ENCODE assay signal across 17 cellular contexts in genomic region chr4:113579360-113579759, GRCh38.
DNase-seq lines count a peak whose midpoint lies in the region; ATAC-seq and TF ChIP-seq lines count a peak whose summit lies in the region.
"Had no signal": no experiment of that assay in that cellular context is flagged by ENCODE, and none has a peak within 500 bp of the region (broad histone marks: within the 10 kb centered on the region; RNA-seq: fewer than 3 reads in every experiment).

No MANE protein-coding gene starts in this region.

- no peaks in the 10 kb centered on the region for H3K9me3 Mint-ChIP-seq in activated naive CD4-positive, alpha-beta T cell treated with anti-CD3 and anti-CD28 coated beads, Interleukin-2, amount 50 U/mL, for 24 hours
- no peaks in the 10 kb centered on the region for H3K9me3 Mint-ChIP-seq in naive thymus-derived CD8-positive, alpha-beta T cell
- H3K9me3 Mint-ChIP-seq in naive thymus-derived CD4-positive, alpha-beta T cell, result no peaks in the 10 kb centered on the region

- H3K4me3 Mint-ChIP-seq in activated naive CD4-positive, alpha-beta T cell treated with anti-CD3 and anti-CD28 coated beads, Interleukin-2, amount 50 U/mL, for 24 hours, result peak overlapping the region; percentile 36
- no peak overlapping the region for H3K4me3 Mint-ChIP-seq in naive thymus-derived CD8-positive, alpha-beta T cell
- peak overlapping the region in 2 of 10 donors; percentile 2 to 34 for H3K4me3 Mint-ChIP-seq in naive thymus-derived CD4-positive, alpha-beta T cell

- DNase-seq in activated naive CD4-positive, alpha-beta T cell treated with anti-CD3 and anti-CD28 coated beads, Interleukin-2, amount 50 U/mL, for 16 hours, result no peak
- no peak for DNase-seq in naive thymus-derived CD8-positive, alpha-beta T cell
- DNase-seq in AG08396 (ENCODE audit: low spot score), result no peak
- DNase-seq in esophagus squamous epithelium (lab: John Stamatoyannopoulos, UW), result no peak
- DNase-seq in naive thymus-derived CD4-positive, alpha-beta T cell, result no peak
- DNase-seq: HCEC 1CT; MV-4-11; NCI-H1417; NCI-H1930; NCI-H2171 treated with DMSO at 0.1 percent for 48 hours; NCI-H446 treated with DMSO at 0.1 percent for 48 hours; NK-92 treated with Interleukin-12 subunit alpha and Interleukin-12 subunit beta, amount 100 ng/mL, for 24 hours; OCI-M1 had no signal

- TF ChIP-seq CTCF in OCI-LY1 (IDR thresholded peaks at IDR 0.05; ENCODE audit: low read length), result no peak
- no peak for TF ChIP-seq CTCF in esophagus squamous epithelium (IDR thresholded peaks at IDR 0.05)

- H3F3A ChIP-seq in OCI-LY1 (ENCODE audit: insufficient read depth, low read length), result no peaks in the 10 kb centered on the region; the same call in 1 of the 2 replicates

- H3K36me3 Mint-ChIP-seq in activated naive CD4-positive, alpha-beta T cell treated with anti-CD3 and anti-CD28 coated beads, Interleukin-2, amount 50 U/mL, for 24 hours, result peaks cover 15% of the 10 kb centered on the region
- peaks cover 0 to 8% (median 7%) of the 10 kb centered on the region in 3 donors for H3K36me3 Mint-ChIP-seq in naive thymus-derived CD8-positive, alpha-beta T cell
- peaks cover 0 to 16% (median 10%) of the 10 kb centered on the region in 5 donors for H3K36me3 Mint-ChIP-seq in naive thymus-derived CD4-positive, alpha-beta T cell

- no peak for TF ChIP-seq POLR2A in esophagus squamous epithelium (IDR thresholded peaks at IDR 0.05)

- peaks cover 18% of the 10 kb centered on the region for H3K79me2 ChIP-seq in OCI-LY1 (ENCODE audit: insufficient read depth, low read length)

- POLR2A ChIA-PET in naive thymus-derived CD8-positive, alpha-beta T cell (lab: Charles Lee), result no interaction called here
- POLR2A ChIA-PET in naive thymus-derived CD4-positive, alpha-beta T cell (lab: Charles Lee), result no interaction called here

- intact Hi-C loops in esophagus squamous epithelium (cut with DNase I), result no loop called here
- intact Hi-C loops in naive thymus-derived CD4-positive, alpha-beta T cell (cut with micrococcal nuclease), result no loop called here

- no peak for ATAC-seq in naive thymus-derived CD8-positive, alpha-beta T cell
- ATAC-seq in naive thymus-derived CD4-positive, alpha-beta T cell, result no peak

- H3K27ac ChIP-seq in BLaER1 treated with 17β-estradiol and CSF1 and Interleukin-3, amounts not matched to agents 10 nM and 100 nM, result 0 out of 22 replicates have a peak overlapping the region, but pooled peaks of 2 of the 11 experiments have one; percentile 10 to 12
- peak overlapping the region; percentile 97 for H3K27ac ChIP-seq in OCI-LY1 (ENCODE audit: low read depth, low read length, poor library complexity, severe bottlenecking)
- H3K27ac ChIP-seq in esophagus squamous epithelium, result no peak overlapping the region
- H3K27ac ChIP-seq in naive thymus-derived CD4-positive, alpha-beta T cell (ENCODE audit: low read depth, low read length), result no peak overlapping the region
- H3K27ac ChIP-seq: C4-2B had no signal

- no peak overlapping the region for H3K9ac ChIP-seq in BLaER1 treated with 17β-estradiol and CSF1 and Interleukin-3, amounts not matched to agents 10 nM and 100 nM
- H3K9ac ChIP-seq in OCI-LY1 (ENCODE audit: low read length), result 0 out of 2 replicates have a peak overlapping the region, but pooled peaks have one; percentile 16

- CTCF ChIA-PET in naive thymus-derived CD4-positive, alpha-beta T cell (lab: Charles Lee), result interaction anchor here (1.4 kb wide), 1 partner anchor 9 kb away, joined by 6 read pairs; no protein-coding TSS in a partner anchor

- 87 to 94% methylated on average over 1 of the region's 1 CpG for whole genome bisulfite sequencing in esophagus squamous epithelium, 2 donors

- H3K27me3 Mint-ChIP-seq in activated naive CD4-positive, alpha-beta T cell treated with anti-CD3 and anti-CD28 coated beads, Interleukin-2, amount 50 U/mL, for 24 hours, result no peaks in the 10 kb centered on the region
- H3K27me3 Mint-ChIP-seq in naive thymus-derived CD8-positive, alpha-beta T cell, result no peaks in the 10 kb centered on the region
- H3K27me3 Mint-ChIP-seq in naive thymus-derived CD4-positive, alpha-beta T cell, result no peaks in the 10 kb centered on the region

- H3K4me2 ChIP-seq in BLaER1 treated with 17β-estradiol and CSF1 and Interleukin-3, amounts not matched to agents 10 nM and 100 nM, result peak overlapping the region in 9 of 11 experiments; percentile 19 to 60 (median 50); a peak in 18 of 22 replicates
- H3K4me2 ChIP-seq in OCI-LY1 (ENCODE audit: low read length), result no peak overlapping the region

- peaks cover 73% of the 10 kb centered on the region for H3K4me1 Mint-ChIP-seq in activated naive CD4-positive, alpha-beta T cell treated with anti-CD3 and anti-CD28 coated beads, Interleukin-2, amount 50 U/mL, for 24 hours
- peaks cover 19 to 69% (median 52%) of the 10 kb centered on the region in 4 donors for H3K4me1 Mint-ChIP-seq in naive thymus-derived CD8-positive, alpha-beta T cell
- H3K4me1 Mint-ChIP-seq in naive thymus-derived CD4-positive, alpha-beta T cell, result peaks cover 33 to 77% (median 59%) of the 10 kb centered on the region in 7 donors

- H3K36me3 ChIP-seq in BLaER1 treated with 17β-estradiol and CSF1 and Interleukin-3, amounts not matched to agents 10 nM and 100 nM, result peaks cover 0 to 51% (median 13%) of the 10 kb centered on the region in 11 experiments; a peak in 14 of 22 replicates
- H3K36me3 ChIP-seq in OCI-LY1 (ENCODE audit: insufficient read depth, low read length) (peaks cover 17% of the 10 kb centered on the region; the same call in 1 of the 2 replicates), esophagus squamous epithelium (no peaks in the 10 kb centered on the region)
- no peaks in the 10 kb centered on the region for H3K36me3 ChIP-seq in naive thymus-derived CD4-positive, alpha-beta T cell (ENCODE audit: control insufficient read depth in 2 of 3, insufficient read depth in 3 of 3, low read length in 3 of 3)

- H3K4me3 ChIP-seq in BLaER1 treated with 17β-estradiol and CSF1 and Interleukin-3, amounts not matched to agents 10 nM and 100 nM, result no peak overlapping the region
- no peak overlapping the region for H3K4me3 ChIP-seq in OCI-LY1 (ENCODE audit: low read depth, low read length, poor library complexity, severe bottlenecking)
- H3K4me3 ChIP-seq in esophagus squamous epithelium, result no peak overlapping the region
- H3K4me3 ChIP-seq in naive thymus-derived CD4-positive, alpha-beta T cell (ENCODE audit: low read length), result no peak overlapping the region

- no peak overlapping the region for H2AFZ ChIP-seq in OCI-LY1 (ENCODE audit: low read length)

- peaks cover 14 to 69% (median 43%) of the 10 kb centered on the region in 10 experiments for H3K4me1 ChIP-seq in BLaER1 treated with 17β-estradiol and CSF1 and Interleukin-3, amounts not matched to agents 10 nM and 100 nM
- peaks cover 70% of the 10 kb centered on the region for H3K4me1 ChIP-seq in OCI-LY1 (ENCODE audit: insufficient read depth, low read length, severe bottlenecking)
- H3K4me1 ChIP-seq in esophagus squamous epithelium, result peaks cover 0 to 17% (median 7%) of the 10 kb centered on the region in 3 donors
- peaks cover 0 to 28% of the 10 kb centered on the region in 2 donors for H3K4me1 ChIP-seq in naive thymus-derived CD4-positive, alpha-beta T cell (ENCODE audit: control insufficient read depth in 2 of 2, insufficient read depth in 2 of 2, low read length in 2 of 2)

- H3K9me3 ChIP-seq in BLaER1 treated with 17β-estradiol and CSF1 and Interleukin-3, amounts not matched to agents 10 nM and 100 nM (replicated peaks in 1 of 11), result peaks cover 0 to 9% (median 0%) of the 10 kb centered on the region in 11 experiments; a peak in 4 of 22 replicates
- H3K9me3 ChIP-seq in OCI-LY1 (ENCODE audit: low read length) (no peaks in the 10 kb centered on the region), esophagus squamous epithelium (no peaks in the 10 kb centered on the region)
- H3K9me3 ChIP-seq in naive thymus-derived CD4-positive, alpha-beta T cell (ENCODE audit: control insufficient read depth in 2 of 3, low read length in 3 of 3), result no peaks in the 10 kb centered on the region

- peaks cover 0 to 82% (median 0%) of the 10 kb centered on the region in 11 experiments; a peak in 5 of 22 replicates for H4K20me1 ChIP-seq in BLaER1 treated with 17β-estradiol and CSF1 and Interleukin-3, amounts not matched to agents 10 nM and 100 nM
- no peaks in the 10 kb centered on the region for H4K20me1 ChIP-seq in OCI-LY1 (ENCODE audit: insufficient read depth, low read length)

- no peaks in the 10 kb centered on the region for H3K9me2 ChIP-seq in OCI-LY1 (ENCODE audit: low read depth, low read length)

- H3K27me3 ChIP-seq in BLaER1 treated with 17β-estradiol and CSF1 and Interleukin-3, amounts not matched to agents 10 nM and 100 nM, result 0 out of 22 replicates have a peak, but pooled peaks cover 0 to 5% (median 0%) of the 10 kb centered on the region in 11 experiments
- H3K27me3 ChIP-seq in OCI-LY1 (ENCODE audit: insufficient read depth, low read length), result no peaks in the 10 kb centered on the region
- no peaks in the 10 kb centered on the region for H3K27me3 ChIP-seq in esophagus squamous epithelium
- no peaks in the 10 kb centered on the region for H3K27me3 ChIP-seq in naive thymus-derived CD4-positive, alpha-beta T cell (ENCODE audit: control insufficient read depth in 2 of 2, insufficient read depth in 2 of 2, low read length in 2 of 2)

- peak overlapping the region; percentile 88 for H3K27ac Mint-ChIP-seq in activated naive CD4-positive, alpha-beta T cell treated with anti-CD3 and anti-CD28 coated beads, Interleukin-2, amount 50 U/mL, for 24 hours
- peak overlapping the region in 6 of 10 donors; percentile 16 to 47 (median 22) for H3K27ac Mint-ChIP-seq in naive thymus-derived CD8-positive, alpha-beta T cell
- H3K27ac Mint-ChIP-seq in naive thymus-derived CD4-positive, alpha-beta T cell, result peak overlapping the region in 3 of 9 donors; percentile 9 to 71 (median 58)
